Comparison of ENCODE assay signal across 15 cellular contexts in the genomic region with DNA sequence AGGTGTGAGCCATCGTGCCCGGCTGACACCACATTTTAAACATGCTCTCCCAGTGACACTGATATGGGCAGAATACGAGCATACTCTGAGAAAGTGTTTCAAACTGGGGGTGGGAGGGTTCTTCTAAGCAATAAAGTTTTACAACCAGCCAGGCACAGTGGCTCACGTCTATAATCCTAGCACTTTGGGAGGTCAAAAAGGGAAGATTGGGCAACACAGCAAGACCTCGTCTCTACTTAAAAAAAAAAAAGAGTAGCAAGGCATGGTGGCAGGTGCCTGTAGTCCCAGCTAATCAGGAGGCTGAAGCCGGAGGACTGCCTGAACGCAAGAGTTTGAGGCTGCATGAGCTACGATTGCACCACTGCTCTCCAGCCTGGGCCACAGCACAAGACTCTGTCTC. TPM values are rescaled to one million over a fixed set of nuclear protein-coding genes. Genes with fewer than 3 reads are reported as not detected.
A peak's percentile ranks its signal among the peaks of the same experiment; 100 is the strongest.
DNase-seq lines count a peak whose midpoint lies in the region; ATAC-seq and TF ChIP-seq lines count a peak whose summit lies in the region.
"Had no signal": no experiment of that assay in that cellular context is flagged by ENCODE, and none has a peak within 500 bp of the region (broad histone marks: within the 10 kb centered on the region; RNA-seq: fewer than 3 reads in every experiment).

No MANE protein-coding gene starts in this region.

- peak overlapping the region; percentile 43 for H3K4me3 Mint-ChIP-seq in stimulated activated naive CD8-positive, alpha-beta T cell treated with anti-CD3 and anti-CD28 coated beads, Interleukin-15, Interleukin-2, amounts not matched to agents 100 ng/mL and 50 ng/mL, for 24 hours
- H3K4me3 Mint-ChIP-seq in WTC11 (peak overlapping the region; percentile 29; the same call in 1 of the 2 replicates), immature natural killer cell (peak overlapping the region in 3 of 5 donors; percentile 15 to 48 (median 26))

- TF ChIP-seq CTCF in WTC11 (IDR thresholded peaks at IDR 0.05) (no peak), sigmoid colon (IDR thresholded peaks at IDR 0.05) (no peak)

- peaks cover 35% of the 10 kb centered on the region for H3K36me3 Mint-ChIP-seq in stimulated activated naive CD8-positive, alpha-beta T cell treated with anti-CD3 and anti-CD28 coated beads, Interleukin-15, Interleukin-2, amounts not matched to agents 100 ng/mL and 50 ng/mL, for 24 hours (ENCODE audit: low read depth)
- H3K36me3 Mint-ChIP-seq in WTC11 = peaks cover 30% of the 10 kb centered on the region
- peaks cover 0 to 5% (median 5%) of the 10 kb centered on the region in 3 donors for H3K36me3 Mint-ChIP-seq in immature natural killer cell

- no peaks in the 10 kb centered on the region for H3K9me3 ChIP-seq in sigmoid colon
- H3K9me3 ChIP-seq: mucosa of descending colon, SK-N-SH, uterus had no signal

- TF ChIP-seq EP300 in sigmoid colon (IDR thresholded peaks at IDR 0.05) = no peak

- H3K27me3 ChIP-seq in sigmoid colon = no peaks in the 10 kb centered on the region
- H3K27me3 ChIP-seq: uterus had no signal

- no peak for TF ChIP-seq POLR2A in sigmoid colon (IDR thresholded peaks at IDR 0.05)

- POLR2A ChIA-PET in WTC11 (lab: Charles Lee) = interaction anchor here (2.7 to 6.3 kb wide), 2 partner anchors 21 to 52 kb away, joined by 14 to 42 read pairs; partner anchors contain the start of genes C11orf98, CSKMT and TUT1

- CTCF ChIA-PET in WTC11 (lab: Charles Lee) = no interaction called here

- H3K4me1 Mint-ChIP-seq in stimulated activated naive CD8-positive, alpha-beta T cell treated with anti-CD3 and anti-CD28 coated beads, Interleukin-15, Interleukin-2, amounts not matched to agents 100 ng/mL and 50 ng/mL, for 24 hours (ENCODE audit: low read depth) = peaks cover 53% of the 10 kb centered on the region
- H3K4me1 Mint-ChIP-seq in WTC11 (peaks cover 10% of the 10 kb centered on the region), immature natural killer cell (peaks cover 45 to 48% of the 10 kb centered on the region in 2 donors)

- no peak for ATAC-seq in stimulated activated naive CD8-positive, alpha-beta T cell treated with anti-CD3 and anti-CD28 coated beads, Interleukin-15, Interleukin-2, amounts not matched to agents 100 U/mL and 50 U/mL, for 24 hours
- no peak for ATAC-seq in WTC11
- ATAC-seq: mucosa of descending colon had no signal

- peaks cover 0 to 32% (median 23%) of the 10 kb centered on the region in 4 donors for H3K4me1 ChIP-seq in sigmoid colon

- no peak for DNase-seq in stimulated activated naive CD8-positive, alpha-beta T cell treated with anti-CD3 and anti-CD28 coated beads, Interleukin-15, Interleukin-2, amounts not matched to agents 100 U/mL and 50 U/mL, for 24 hours
- DNase-seq in WTC11 (ENCODE audit: low spot score) (no peak), immature natural killer cell (no peak), DMS153 (lab: John Stamatoyannopoulos, UW) (no peak), pons (ENCODE audit: low spot score) (no peak), SKM-1 treated with dmso at 0.1 percent for 144 hours (lab: John Stamatoyannopoulos, UW; ENCODE audit: unreplicated experiment) (no peak), sigmoid colon (no peak)
- DNase-seq: activated gamma-delta T cell, caudate nucleus, mucosa of descending colon, NCI-H1417, NCI-H446, SK-N-SH, uterus had no signal

- WGBS in sigmoid colon, 2 donors = 54 to 79% methylated on average over 8 of the region's 8 CpGs

- no peaks in the 10 kb centered on the region for H3K27me3 Mint-ChIP-seq in stimulated activated naive CD8-positive, alpha-beta T cell treated with anti-CD3 and anti-CD28 coated beads, Interleukin-15, Interleukin-2, amounts not matched to agents 100 ng/mL and 50 ng/mL, for 24 hours
- H3K27me3 Mint-ChIP-seq in WTC11 (ENCODE audit: low read depth) (no peaks in the 10 kb centered on the region), immature natural killer cell (ENCODE audit: low read depth in 3 of 3) (peaks cover 0 to 11% (median 0%) of the 10 kb centered on the region in 3 donors)

- H3K27ac ChIP-seq in sigmoid colon = peak overlapping the region in 1 of 4 donors; percentile 96
- H3K27ac ChIP-seq: uterus had no signal

- intact Hi-C loops in sigmoid colon (cut with DNase I) = no loop called here

- H3K27ac Mint-ChIP-seq in stimulated activated naive CD8-positive, alpha-beta T cell treated with anti-CD3 and anti-CD28 coated beads, Interleukin-15, Interleukin-2, amounts not matched to agents 100 ng/mL and 50 ng/mL, for 24 hours = peak overlapping the region; percentile 68
- H3K27ac Mint-ChIP-seq in WTC11 (no peak overlapping the region), immature natural killer cell (peak overlapping the region in 5 of 6 donors; percentile 17 to 59 (median 39))

- H3K36me3 ChIP-seq in sigmoid colon = peaks cover 5 to 51% (median 23%) of the 10 kb centered on the region in 4 donors
- H3K36me3 ChIP-seq: uterus had no signal

- no peaks in the 10 kb centered on the region for H3K9me3 Mint-ChIP-seq in stimulated activated naive CD8-positive, alpha-beta T cell treated with anti-CD3 and anti-CD28 coated beads, Interleukin-15, Interleukin-2, amounts not matched to agents 100 ng/mL and 50 ng/mL, for 24 hours
- no peaks in the 10 kb centered on the region for H3K9me3 Mint-ChIP-seq in WTC11
- no peaks in the 10 kb centered on the region for H3K9me3 Mint-ChIP-seq in immature natural killer cell

- H3K4me3 ChIP-seq in sigmoid colon = no peak overlapping the region
- H3K4me3 ChIP-seq: mucosa of descending colon, uterus had no signal

TF ChIP-seq in WTC11, 78 proteins besides CTCF, POLR2A, EP300 and RAD21 (continues in another document):
- TF ChIP-seq SMAD3 (CRISPR knock-in tag; IDR thresholded peaks at IDR 0.05; ENCODE audit: borderline replicate concordance) (no peak), ZNF671 (CRISPR knock-in tag; IDR thresholded peaks at IDR 0.05) (no peak), PREB (CRISPR knock-in tag; IDR thresholded peaks at IDR 0.05; ENCODE audit: borderline replicate concordance) (no peak), NFATC4 (CRISPR knock-in tag; IDR thresholded peaks at IDR 0.05) (no peak), FOXP1 (CRISPR knock-in tag; IDR thresholded peaks at IDR 0.05; ENCODE audit: borderline replicate concordance) (no peak)
- TF ChIP-seq, protein P1, sequence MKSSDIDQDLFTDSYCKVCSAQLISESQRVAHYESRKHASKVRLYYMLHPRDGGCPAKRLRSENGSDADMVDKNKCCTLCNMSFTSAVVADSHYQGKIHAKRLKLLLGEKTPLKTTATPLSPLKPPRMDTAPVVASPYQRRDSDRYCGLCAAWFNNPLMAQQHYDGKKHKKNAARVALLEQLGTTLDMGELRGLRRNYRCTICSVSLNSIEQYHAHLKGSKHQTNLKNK (CRISPR knock-in tag; IDR thresholded peaks at IDR 0.05) = no peak

RNA-seq across cellular contexts. Expression of gene GANAB, which starts 2.2 kb away (rescaled TPM):
- total RNA-seq in WTC11 (2021) (323 to 350 TPM (median 327 TPM) in 3 replicates), sigmoid colon (100 to 1,000 TPM in 1 of 4 donors, 10 to 100 TPM in 3; 67.4 to 111 (median 77.9) TPM)
- polyA plus RNA-seq in immature natural killer cell (100 to 1,000 TPM; 135 to 246 (median 167) TPM), sigmoid colon (100 to 1,000 TPM in 1 of 3 donors, 10 to 100 TPM in 2; 12.6 to 163 (median 37.9) TPM)

RNA-seq across cellular contexts. Expression of gene INTS5, which starts 8.9 kb away (rescaled TPM):
- total RNA-seq in WTC11 (2021) (28.9 to 32.7 TPM (median 31.9 TPM) in 3 replicates), sigmoid colon (10 to 100 TPM; 11.2 to 13.2 (median 12.1) TPM)
- polyA plus RNA-seq in immature natural killer cell (10 to 100 TPM; 19.1 to 43.9 (median 22.4) TPM), sigmoid colon (10 to 100 TPM in 1 of 3 donors, 1 to 10 TPM in 2; 7.8 to 14.8 (median 8.8) TPM)

RNA-seq across cellular contexts. Expression of gene C11orf98, which starts 20.8 kb away (rescaled TPM):
- total RNA-seq in WTC11 (2021) = 132 to 154 TPM (median 137 TPM) in 3 replicates
- 100 to 1,000 TPM; 125 to 152 (median 136) TPM for polyA plus RNA-seq in immature natural killer cell
- total RNA-seq in sigmoid colon = 10 to 100 TPM; 24.6 to 47.4 (median 26.9) TPM
- 100 to 1,000 TPM; 166 to 183 (median 176) TPM for polyA plus RNA-seq in sigmoid colon

RNA-seq across cellular contexts. Expression of gene CSKMT, which starts 20.9 kb away (rescaled TPM):
- total RNA-seq in WTC11 (2021) = 60.7 to 75.6 TPM (median 60.9 TPM) in 3 replicates
- 1 to 10 TPM in 2 of 3 donors, not detected in 1; 2.1 to 4.4 TPM for polyA plus RNA-seq in immature natural killer cell
- 1 to 10 TPM; 2.9 to 6.1 (median 4.0) TPM for total RNA-seq in sigmoid colon
- 10 to 100 TPM in 1 of 3 donors, 1 to 10 TPM in 2; 1.2 to 19.4 (median 4.9) TPM for polyA plus RNA-seq in sigmoid colon

RNA-seq across cellular contexts. Expression of gene B3GAT3, which starts 22.4 kb away (rescaled TPM):
- total RNA-seq in WTC11 (2021) (41.2 to 43.9 TPM (median 43.3 TPM) in 3 replicates), sigmoid colon (10 to 100 TPM; 11.1 to 26.3 (median 16.8) TPM)
- polyA plus RNA-seq in immature natural killer cell (10 to 100 TPM; 35.5 to 54.1 (median 49.7) TPM), sigmoid colon (10 to 100 TPM in 2 of 3 donors, 1 to 10 TPM in 1; 9.7 to 47.5 (median 11.4) TPM)
